ENCODE assay signal across 1 cellular context in the genomic region with DNA sequence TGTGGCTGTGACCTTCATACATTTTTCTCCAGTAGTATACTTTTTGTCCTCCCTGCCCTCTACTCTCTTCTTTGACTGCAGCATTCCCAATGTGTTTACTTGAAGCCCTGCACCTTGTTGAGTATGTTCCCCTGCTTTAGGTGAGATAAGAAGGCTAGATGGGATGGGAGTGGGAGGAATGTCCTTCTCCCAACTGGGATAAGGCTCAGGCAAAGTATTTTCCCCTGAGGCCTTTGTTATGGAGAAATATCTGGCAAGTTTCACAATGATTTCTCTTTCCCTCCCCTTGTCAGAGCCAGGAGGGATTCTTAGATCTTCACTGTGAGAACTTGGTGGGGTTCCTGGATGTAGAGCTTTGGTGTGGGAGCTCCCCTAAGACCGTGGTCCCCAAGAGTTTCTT.
TF ChIP-seq lines count a peak whose summit lies in the region.

No MANE protein-coding gene starts in this region.

TF ChIP-seq in GM23338, 12 proteins besides CTCF, POLR2A, EP300 and RAD21 (continued from another document):
- TF ChIP-seq, protein P1, sequence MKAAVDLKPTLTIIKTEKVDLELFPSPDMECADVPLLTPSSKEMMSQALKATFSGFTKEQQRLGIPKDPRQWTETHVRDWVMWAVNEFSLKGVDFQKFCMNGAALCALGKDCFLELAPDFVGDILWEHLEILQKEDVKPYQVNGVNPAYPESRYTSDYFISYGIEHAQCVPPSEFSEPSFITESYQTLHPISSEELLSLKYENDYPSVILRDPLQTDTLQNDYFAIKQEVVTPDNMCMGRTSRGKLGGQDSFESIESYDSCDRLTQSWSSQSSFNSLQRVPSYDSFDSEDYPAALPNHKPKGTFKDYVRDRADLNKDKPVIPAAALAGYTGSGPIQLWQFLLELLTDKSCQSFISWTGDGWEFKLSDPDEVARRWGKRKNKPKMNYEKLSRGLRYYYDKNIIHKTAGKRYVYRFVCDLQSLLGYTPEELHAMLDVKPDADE (IDR thresholded peaks at IDR 0.05) = no peak
- TF ChIP-seq NANOG (IDR thresholded peaks at IDR 0.05; ENCODE audit: borderline replicate concordance) (no peak), POLR2AphosphoS5 (IDR thresholded peaks at IDR 0.05; ENCODE audit: low read depth) (no peak), EZH2 (IDR thresholded peaks at IDR 0.05; ENCODE audit: low read depth, unreplicated experiment) (no peak), CREB1 (CRISPR knock-in tag; IDR thresholded peaks at IDR 0.05; ENCODE audit: low read depth) (no peak), ZNF114 (CRISPR knock-in tag; IDR thresholded peaks at IDR 0.05) (no peak)
- TF ChIP-seq, protein P2, sequence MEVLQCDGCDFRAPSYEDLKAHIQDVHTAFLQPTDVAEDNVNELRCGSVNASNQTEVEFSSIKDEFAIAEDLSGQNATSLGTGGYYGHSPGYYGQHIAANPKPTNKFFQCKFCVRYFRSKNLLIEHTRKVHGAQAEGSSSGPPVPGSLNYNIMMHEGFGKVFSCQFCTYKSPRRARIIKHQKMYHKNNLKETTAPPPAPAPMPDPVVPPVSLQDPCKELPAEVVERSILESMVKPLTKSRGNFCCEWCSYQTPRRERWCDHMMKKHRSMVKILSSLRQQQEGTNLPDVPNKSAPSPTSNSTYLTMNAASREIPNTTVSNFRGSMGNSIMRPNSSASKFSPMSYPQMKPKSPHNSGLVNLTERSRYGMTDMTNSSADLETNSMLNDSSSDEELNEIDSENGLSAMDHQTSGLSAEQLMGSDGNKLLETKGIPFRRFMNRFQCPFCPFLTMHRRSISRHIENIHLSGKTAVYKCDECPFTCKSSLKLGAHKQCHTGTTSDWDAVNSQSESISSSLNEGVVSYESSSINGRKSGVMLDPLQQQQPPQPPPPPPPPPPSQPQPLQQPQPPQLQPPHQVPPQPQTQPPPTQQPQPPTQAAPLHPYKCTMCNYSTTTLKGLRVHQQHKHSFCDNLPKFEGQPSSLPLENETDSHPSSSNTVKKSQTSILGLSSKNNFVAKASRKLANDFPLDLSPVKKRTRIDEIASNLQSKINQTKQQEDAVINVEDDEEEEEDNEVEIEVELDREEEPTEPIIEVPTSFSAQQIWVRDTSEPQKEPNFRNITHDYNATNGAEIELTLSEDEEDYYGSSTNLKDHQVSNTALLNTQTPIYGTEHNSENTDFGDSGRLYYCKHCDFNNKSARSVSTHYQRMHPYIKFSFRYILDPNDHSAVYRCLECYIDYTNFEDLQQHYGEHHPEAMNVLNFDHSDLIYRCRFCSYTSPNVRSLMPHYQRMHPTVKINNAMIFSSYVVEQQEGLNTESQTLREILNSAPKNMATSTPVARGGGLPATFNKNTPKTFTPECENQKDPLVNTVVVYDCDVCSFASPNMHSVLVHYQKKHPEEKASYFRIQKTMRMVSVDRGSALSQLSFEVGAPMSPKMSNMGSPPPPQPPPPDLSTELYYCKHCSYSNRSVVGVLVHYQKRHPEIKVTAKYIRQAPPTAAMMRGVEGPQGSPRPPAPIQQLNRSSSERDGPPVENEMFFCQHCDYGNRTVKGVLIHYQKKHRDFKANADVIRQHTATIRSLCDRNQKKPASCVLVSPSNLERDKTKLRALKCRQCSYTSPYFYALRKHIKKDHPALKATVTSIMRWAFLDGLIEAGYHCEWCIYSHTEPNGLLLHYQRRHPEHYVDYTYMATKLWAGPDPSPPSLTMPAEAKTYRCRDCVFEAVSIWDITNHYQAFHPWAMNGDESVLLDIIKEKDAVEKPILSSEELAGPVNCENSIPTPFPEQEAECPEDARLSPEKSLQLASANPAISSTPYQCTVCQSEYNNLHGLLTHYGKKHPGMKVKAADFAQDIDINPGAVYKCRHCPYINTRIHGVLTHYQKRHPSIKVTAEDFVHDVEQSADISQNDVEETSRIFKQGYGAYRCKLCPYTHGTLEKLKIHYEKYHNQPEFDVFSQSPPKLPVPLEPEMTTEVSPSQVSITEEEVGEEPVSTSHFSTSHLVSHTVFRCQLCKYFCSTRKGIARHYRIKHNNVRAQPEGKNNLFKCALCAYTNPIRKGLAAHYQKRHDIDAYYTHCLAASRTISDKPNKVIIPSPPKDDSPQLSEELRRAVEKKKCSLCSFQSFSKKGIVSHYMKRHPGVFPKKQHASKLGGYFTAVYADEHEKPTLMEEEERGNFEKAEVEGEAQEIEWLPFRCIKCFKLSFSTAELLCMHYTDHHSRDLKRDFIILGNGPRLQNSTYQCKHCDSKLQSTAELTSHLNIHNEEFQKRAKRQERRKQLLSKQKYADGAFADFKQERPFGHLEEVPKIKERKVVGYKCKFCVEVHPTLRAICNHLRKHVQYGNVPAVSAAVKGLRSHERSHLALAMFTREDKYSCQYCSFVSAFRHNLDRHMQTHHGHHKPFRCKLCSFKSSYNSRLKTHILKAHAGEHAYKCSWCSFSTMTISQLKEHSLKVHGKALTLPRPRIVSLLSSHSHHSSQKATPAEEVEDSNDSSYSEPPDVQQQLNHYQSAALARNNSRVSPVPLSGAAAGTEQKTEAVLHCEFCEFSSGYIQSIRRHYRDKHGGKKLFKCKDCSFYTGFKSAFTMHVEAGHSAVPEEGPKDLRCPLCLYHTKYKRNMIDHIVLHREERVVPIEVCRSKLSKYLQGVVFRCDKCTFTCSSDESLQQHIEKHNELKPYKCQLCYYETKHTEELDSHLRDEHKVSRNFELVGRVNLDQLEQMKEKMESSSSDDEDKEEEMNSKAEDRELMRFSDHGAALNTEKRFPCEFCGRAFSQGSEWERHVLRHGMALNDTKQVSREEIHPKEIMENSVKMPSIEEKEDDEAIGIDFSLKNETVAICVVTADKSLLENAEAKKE (CRISPR knock-in tag; IDR thresholded peaks at IDR 0.05) = no peak
TF ChIP-seq in GM23338: peak in this region for 0.
